15 cellular contexts compared by ENCODE assay signal in the genomic region with DNA sequence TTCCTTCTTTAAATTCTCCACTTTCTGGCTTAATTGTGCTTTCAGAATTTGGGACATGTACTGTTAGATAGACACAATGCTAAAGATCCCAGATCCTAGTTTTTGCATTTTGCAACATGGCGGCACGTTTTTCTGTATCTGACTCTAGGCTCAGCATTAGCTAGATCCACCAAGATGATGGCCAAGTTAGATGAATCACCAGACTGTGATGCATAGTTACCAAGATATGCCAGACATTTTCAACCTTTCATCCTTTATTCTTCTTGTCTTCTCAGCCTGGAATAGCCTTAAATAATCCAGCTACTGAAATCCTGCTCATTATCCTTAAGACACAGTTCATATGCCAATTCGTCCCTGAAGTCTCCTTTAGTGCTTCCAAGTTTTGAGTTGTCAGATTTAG.
"Had no signal": no experiment of that assay in that cellular context is flagged by ENCODE, and none has a peak within 500 bp of the region (broad histone marks: within the 10 kb centered on the region; RNA-seq: fewer than 3 reads in every experiment).

No MANE protein-coding gene starts in this region.

- H3K36me3 ChIP-seq: ascending aorta, gastrocnemius medialis, WERI-Rb-1 had no signal

- H3K9me3 ChIP-seq: ascending aorta, gastrocnemius medialis had no signal

- DNase-seq: activated CD4-positive, alpha-beta T cell treated with anti-CD3 and anti-CD28 coated beads for 4 hours; activated CD8-positive, alpha-beta memory T cell treated with anti-CD3 and anti-CD28 coated beads, Interleukin-2, amount 50 U/mL, for 48 hours; activated CD8-positive, alpha-beta T cell treated with anti-CD3 and anti-CD28 coated beads, Interleukin-2, amount 10 ng/mL, durations not matched to agents 7 days and 5 days; activated naive CD8-positive, alpha-beta T cell treated with anti-CD3 and anti-CD28 coated beads, Interleukin-2, amount 10 ng/mL, durations not matched to agents 7 days and 5 days; cerebellar nuclear complex; dermis blood vessel endothelial cell; endodermal cell; gastrocnemius medialis; stimulated activated CD4-positive, alpha-beta T cell treated with anti-CD3 and anti-CD28 coated beads, Interleukin-2, amount 100 ng/mL, for 24 hours; stimulated activated naive B cell treated with anti-CD40 and anti-IgM and Interleukin-4, amounts not matched to agents 10 μg/mL and 1 μg/mL and 100 μg/mL, for 72 hours; T-helper 1 cell; WERI-Rb-1 had no signal

- H3K4me3 ChIP-seq: ascending aorta, gastrocnemius medialis had no signal

- H3K4me1 ChIP-seq: ascending aorta, gastrocnemius medialis had no signal

- ATAC-seq: activated CD8-positive, alpha-beta T cell treated with anti-CD3 and anti-CD28 coated beads, Interleukin-2, amount 10 ng/mL, durations not matched to agents 7 days and 5 days; esophagus mucosa; gastrocnemius medialis; sciatic nerve; stimulated activated naive B cell treated with anti-CD40 and anti-IgM and Interleukin-4, amounts not matched to agents 10 μg/mL and 1 μg/mL and 100 μg/mL, for 72 hours had no signal

- H3K27ac ChIP-seq: ascending aorta, gastrocnemius medialis, WERI-Rb-1 had no signal

- H3K27me3 ChIP-seq: ascending aorta had no signal
